16 cellular contexts compared by ENCODE assay signal in the genomic region with DNA sequence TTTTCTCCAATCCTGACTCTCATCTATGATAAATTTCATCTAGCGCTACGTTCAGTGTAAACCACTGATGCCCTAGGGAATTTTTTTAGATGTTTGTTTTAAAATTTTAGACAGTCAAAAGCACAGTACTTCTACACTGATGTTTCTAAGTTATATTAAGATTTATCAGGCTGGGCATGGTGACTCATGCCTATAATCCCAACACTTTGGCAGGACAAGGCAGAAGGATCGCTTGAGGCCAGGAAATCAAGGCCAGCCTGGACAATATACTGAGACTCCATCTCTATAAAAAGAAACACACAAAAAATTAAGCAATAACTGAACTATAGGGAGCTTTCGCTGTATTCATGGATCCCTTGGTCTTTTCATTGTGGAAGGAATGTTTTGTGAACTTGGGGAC. TPM values are rescaled to one million over a fixed set of nuclear protein-coding genes. Genes with fewer than 3 reads are reported as not detected.
A peak's percentile ranks its signal among the peaks of the same experiment; 100 is the strongest.
DNase-seq lines count a peak whose midpoint lies in the region; ATAC-seq and TF ChIP-seq lines count a peak whose summit lies in the region.
"Had no signal": no experiment of that assay in that cellular context is flagged by ENCODE, and none has a peak within 500 bp of the region (broad histone marks: within the 10 kb centered on the region; RNA-seq: fewer than 3 reads in every experiment).

No MANE protein-coding gene starts in this region.

- ATAC-seq in HG03520 (IDR thresholded peaks at IDR 0.05; ENCODE audit: unreplicated experiment) (no peak), GM21786 (IDR thresholded peaks at IDR 0.05; ENCODE audit: unreplicated experiment) (no peak)
- ATAC-seq: activated naive CD4-positive, alpha-beta T cell treated with anti-CD3 and anti-CD28 coated beads, Interleukin-2, amount 50 U/mL, for 72 hours; pancreas; T-helper 17 cell had no signal

- no peak overlapping the region for H3K9ac ChIP-seq in fibroblast of lung (ENCODE audit: insufficient read depth, low read length)
- no peak overlapping the region for H3K9ac ChIP-seq in Karpas-422 (ENCODE audit: low read length)

- H2AFZ ChIP-seq in fibroblast of lung (ENCODE audit: low read length), result no peak overlapping the region
- no peak overlapping the region for H2AFZ ChIP-seq in osteoblast (ENCODE audit: low read length)
- H2AFZ ChIP-seq in Karpas-422 (ENCODE audit: low read length), result no peak overlapping the region

- peak; percentile 52 for DNase-seq in GM04504 (ENCODE audit: low read depth)
- peak; percentile 46 to 82 (median 75) for DNase-seq in adrenal gland
- DNase-seq in fibroblast of lung (ENCODE audit: low read depth in 2 of 2), result peak; percentile 42 to 62
- DNase-seq in retinal pigment epithelial cell (ENCODE audit: low read depth), result peak; percentile 50
- DNase-seq in osteoblast (ENCODE audit: insufficient read length, low spot score, missing footprints), result no peak
- no peak for DNase-seq in Karpas-422
- DNase-seq: BE2C, NCI-H2081, NCI-H748 treated with DMSO at 0.1 percent for 48 hours, pancreas, T-helper 17 cell had no signal

- H3K9me2 ChIP-seq in Karpas-422 (replicated peaks; ENCODE audit: insufficient read depth, low read length), result no peaks in the 10 kb centered on the region

- H4K20me1 ChIP-seq in fibroblast of lung (ENCODE audit: control insufficient read depth, extremely low read depth, insufficient read depth, low read length) (no peaks in the 10 kb centered on the region), osteoblast (ENCODE audit: insufficient read depth, low read length) (no peaks in the 10 kb centered on the region), Karpas-422 (ENCODE audit: insufficient read depth, low read depth, low read length) (no peaks in the 10 kb centered on the region)

- TF ChIP-seq CTCF in adrenal gland (IDR thresholded peaks at IDR 0.05) (no peak), fibroblast of lung (conservative IDR thresholded peaks at IDR 0.05 in 1 of 2, IDR thresholded peaks at IDR 0.05 in 1 of 2; ENCODE audit: low read depth in 1 of 2, low read length in 2 of 2) (no peak), retinal pigment epithelial cell (conservative IDR thresholded peaks at IDR 0.05; ENCODE audit: low read depth, low read length) (no peak), osteoblast (IDR thresholded peaks at IDR 0.05; ENCODE audit: extremely low read depth, low read depth, low read length) (no peak)

- H3K4me2 ChIP-seq in fibroblast of lung (ENCODE audit: extremely low read depth, insufficient read depth, low read length) (no peak overlapping the region), osteoblast (ENCODE audit: insufficient read depth, low read length) (no peak overlapping the region), Karpas-422 (ENCODE audit: low read depth, low read length, poor library complexity, severe bottlenecking) (no peak overlapping the region)

- H3K27ac ChIP-seq in adrenal gland, result peak overlapping the region in 1 of 5 donors; percentile 24
- H3K27ac ChIP-seq in fibroblast of lung (ENCODE audit: insufficient read depth, low read length), result no peak overlapping the region
- no peak overlapping the region for H3K27ac ChIP-seq in osteoblast (ENCODE audit: low read depth, low read length)
- no peak overlapping the region for H3K27ac ChIP-seq in Karpas-422 (ENCODE audit: low read length)
- H3K27ac ChIP-seq: pancreas, RWPE1, suprapubic skin had no signal

- H3K9me3 ChIP-seq in adrenal gland (replicated peaks in 1 of 3) (no peaks in the 10 kb centered on the region), fibroblast of lung (ENCODE audit: control insufficient read depth, insufficient read depth, low read depth, low read length) (no peaks in the 10 kb centered on the region), osteoblast (ENCODE audit: low read depth, low read length) (no peaks in the 10 kb centered on the region), Karpas-422 (ENCODE audit: low read length) (no peaks in the 10 kb centered on the region)
- H3K9me3 ChIP-seq: BE2C, pancreas, suprapubic skin had no signal

- H3K4me1 ChIP-seq in adrenal gland (replicated peaks in 1 of 2) (peaks cover 9 to 34% of the 10 kb centered on the region in 2 donors), fibroblast of lung (ENCODE audit: control insufficient read depth, extremely low read depth, insufficient read depth, low read length) (no peaks in the 10 kb centered on the region), osteoblast (ENCODE audit: insufficient read depth, low read length) (peaks cover 3% of the 10 kb centered on the region), Karpas-422 (ENCODE audit: low read length) (peaks cover 5% of the 10 kb centered on the region)
- H3K4me1 ChIP-seq: BE2C, pancreas had no signal

- H3K27me3 ChIP-seq in adrenal gland (no peaks in the 10 kb centered on the region), fibroblast of lung (ENCODE audit: control insufficient read depth, insufficient read depth, low read length) (no peaks in the 10 kb centered on the region), osteoblast (ENCODE audit: insufficient read depth, low read length) (peaks cover 6% of the 10 kb centered on the region), Karpas-422 (ENCODE audit: low read length) (0 out of 2 replicates have a peak, but pooled peaks cover 2% of the 10 kb centered on the region)
- H3K27me3 ChIP-seq: BE2C, pancreas, suprapubic skin had no signal

- intact Hi-C loops in adrenal gland (cut with DNase I), result no loop called here

- H3K4me3 ChIP-seq in adrenal gland (no peak overlapping the region), fibroblast of lung (replicated peaks in 1 of 4; ENCODE audit: control extremely low read depth in 1 of 4, insufficient read depth in 1 of 4, low read depth in 3 of 4, low read length in 4 of 4) (no peak overlapping the region), retinal pigment epithelial cell (ENCODE audit: low read length) (no peak overlapping the region), osteoblast (ENCODE audit: insufficient read depth, low read length) (no peak overlapping the region), Karpas-422 (ENCODE audit: low read length) (no peak overlapping the region)
- H3K4me3 ChIP-seq: pancreas, suprapubic skin had no signal

- whole genome bisulfite sequencing in adrenal gland, 4 donors, result 35 to 50% (median 46%) methylated on average over 4 of the region's 4 CpGs

- H3K79me2 ChIP-seq in fibroblast of lung (ENCODE audit: control insufficient read depth, insufficient read depth, low read length), result no peaks in the 10 kb centered on the region
- no peaks in the 10 kb centered on the region for H3K79me2 ChIP-seq in osteoblast (ENCODE audit: insufficient read depth, low read length)
- no peaks in the 10 kb centered on the region for H3K79me2 ChIP-seq in Karpas-422 (ENCODE audit: low read length)

- no peak for TF ChIP-seq POLR2A in adrenal gland (IDR thresholded peaks at IDR 0.05)

- no peaks in the 10 kb centered on the region for H3K36me3 ChIP-seq in adrenal gland (replicated peaks in 1 of 2)
- no peaks in the 10 kb centered on the region for H3K36me3 ChIP-seq in fibroblast of lung (ENCODE audit: control insufficient read depth, insufficient read depth, low read length)
- no peaks in the 10 kb centered on the region for H3K36me3 ChIP-seq in osteoblast (ENCODE audit: insufficient read depth, low read length)
- H3K36me3 ChIP-seq in Karpas-422 (ENCODE audit: insufficient read depth, low read length), result no peaks in the 10 kb centered on the region
- H3K36me3 ChIP-seq: BE2C, pancreas, suprapubic skin had no signal

RNA-seq across cellular contexts. Expression of gene MAPRE2, which starts 50.6 kb away (rescaled TPM):
- total RNA-seq in adrenal gland, result 100 to 1,000 TPM in 3 of 8 donors, 10 to 100 TPM in 5; 42.7 to 144 (median 89.1) TPM
- polyA plus RNA-seq in adrenal gland, result 10 to 100 TPM; 30.2 to 89.3 (median 39.4) TPM
- 8.2 and 18.5 TPM in 2 replicates for total RNA-seq in fibroblast of lung
- 88.1 and 95.6 TPM in 2 replicates for polyA plus RNA-seq in fibroblast of lung
- 36.1 and 39.0 TPM in 2 replicates for polyA plus RNA-seq in fibroblast of lung (2012)
- polyA minus RNA-seq in fibroblast of lung (ENCODE audit: low replicate concordance), result 36.0 and 39.2 TPM in 2 replicates
- total RNA-seq in osteoblast, result 21.7 and 24.2 TPM in 2 replicates
- 200 and 267 TPM in 2 replicates for total RNA-seq in Karpas-422 (2014; rRNA removed; shearing (Covaris generic); ENCODE audit: low replicate concordance)

Comparison
In these comparisons a context has a peak if more than half of its experiments do, and no peak if none do; other contexts are left out.
1. DNase-seq: peak in GM04504 (single experiment), adrenal gland (7 of 7), fibroblast of lung (2 of 2) and retinal pigment epithelial cell (single experiment); none in osteoblast (single experiment) and Karpas-422 (single experiment).